In genomic region chr2:46547223-46548102, GRCh38 we compare ENCODE assay signal across 1 cellular context.
A peak's percentile ranks its signal among the peaks of the same experiment; 100 is the strongest.
TF ChIP-seq lines count a peak whose summit lies in the region.

No MANE protein-coding gene starts in this region.

TF ChIP-seq in HepG2, 621 proteins besides CTCF, POLR2A, EP300 and RAD21 (continued from another document and continues in another):
- TF ChIP-seq PBX3 (CRISPR knock-in tag; IDR thresholded peaks at IDR 0.05; ENCODE audit: borderline replicate concordance) (no peak), ARID4A (CRISPR knock-in tag; IDR thresholded peaks at IDR 0.05; ENCODE audit: borderline replicate concordance) (peak; percentile 45; the same call in 1 of the 2 replicates), ZNF275 (CRISPR knock-in tag; IDR thresholded peaks at IDR 0.05; ENCODE audit: borderline replicate concordance) (no peak), ZNF292 (CRISPR knock-in tag; IDR thresholded peaks at IDR 0.05; ENCODE audit: borderline replicate concordance, low read depth) (peak; percentile 33; the same call in 1 of the 2 replicates), ZNF503 (CRISPR knock-in tag; IDR thresholded peaks at IDR 0.05) (no peak), MIXL1 (CRISPR knock-in tag; IDR thresholded peaks at IDR 0.05) (peak; percentile 62; the same call in 1 of the 2 replicates), CBX5 (CRISPR knock-in tag; IDR thresholded peaks at IDR 0.05; ENCODE audit: borderline replicate concordance) (peak; percentile 59; the same call in 1 of the 2 replicates), ZNF792 (CRISPR knock-in tag; IDR thresholded peaks at IDR 0.05) (peak; percentile 21; the same call in 1 of the 2 replicates), MAFK (conservative IDR thresholded peaks at IDR 0.05 in 1 of 2, IDR thresholded peaks at IDR 0.05 in 1 of 2; ENCODE audit: low read length in 2 of 2) (no peak), ZGPAT (CRISPR knock-in tag; IDR thresholded peaks at IDR 0.05) (peak; percentile 78), TRIM24 (CRISPR knock-in tag; IDR thresholded peaks at IDR 0.05) (peak; percentile 74; the same call in 1 of the 2 replicates), ZNF737 (CRISPR knock-in tag; IDR thresholded peaks at IDR 0.05; ENCODE audit: borderline replicate concordance) (no peak), ZBTB26 (CRISPR knock-in tag; IDR thresholded peaks at IDR 0.05; ENCODE audit: borderline replicate concordance) (peak; percentile 72), ZBTB7B (CRISPR knock-in tag; IDR thresholded peaks at IDR 0.05) (peak; percentile 59; the same call in 1 of the 2 replicates), ZFP36L2 (CRISPR knock-in tag; IDR thresholded peaks at IDR 0.05) (no peak), ZNF143 (CRISPR knock-in tag; IDR thresholded peaks at IDR 0.05) (no peak), PRDM4 (CRISPR knock-in tag; IDR thresholded peaks at IDR 0.05; ENCODE audit: borderline replicate concordance) (no peak), ZNF138 (CRISPR knock-in tag; IDR thresholded peaks at IDR 0.05; ENCODE audit: low read depth) (no peak), CSRNP1 (CRISPR knock-in tag; IDR thresholded peaks at IDR 0.05) (0 out of 2 replicates have a peak, but pooled peaks have one; percentile 28), ATAD3A (CRISPR knock-in tag; IDR thresholded peaks at IDR 0.05) (no peak), THYN1 (CRISPR knock-in tag; IDR thresholded peaks at IDR 0.05; ENCODE audit: borderline replicate concordance, low read depth) (no peak), ZBTB39 (CRISPR knock-in tag; IDR thresholded peaks at IDR 0.05) (no peak), GFI1 (CRISPR knock-in tag; IDR thresholded peaks at IDR 0.05; ENCODE audit: borderline replicate concordance) (peak; percentile 66; the same call in 1 of the 2 replicates), ZBTB33 (CRISPR knock-in tag; IDR thresholded peaks at IDR 0.05) (peak; percentile 78), HNF4A (CRISPR knock-in tag; IDR thresholded peaks at IDR 0.05) (peak; percentile 98), IRF2 (CRISPR knock-in tag; IDR thresholded peaks at IDR 0.05) (peak; percentile 82), ZNF580 (CRISPR knock-in tag; IDR thresholded peaks at IDR 0.05; ENCODE audit: borderline replicate concordance, low read depth) (peak; percentile 45; the same call in 1 of the 2 replicates), THAP8 (CRISPR knock-in tag; IDR thresholded peaks at IDR 0.05; ENCODE audit: borderline replicate concordance) (no peak), BCL6 (CRISPR knock-in tag; IDR thresholded peaks at IDR 0.05) (peak; percentile 97), SP1 (IDR thresholded peaks at IDR 0.05) (no peak), SP1 (CRISPR knock-in tag; IDR thresholded peaks at IDR 0.05) (peak; percentile 60; the same call in 1 of the 2 replicates), ZNF746 (CRISPR knock-in tag; IDR thresholded peaks at IDR 0.05) (peak; percentile 80; the same call in 1 of the 2 replicates), NFATC3 (CRISPR knock-in tag; IDR thresholded peaks at IDR 0.05) (no peak)
